In the genomic region with DNA sequence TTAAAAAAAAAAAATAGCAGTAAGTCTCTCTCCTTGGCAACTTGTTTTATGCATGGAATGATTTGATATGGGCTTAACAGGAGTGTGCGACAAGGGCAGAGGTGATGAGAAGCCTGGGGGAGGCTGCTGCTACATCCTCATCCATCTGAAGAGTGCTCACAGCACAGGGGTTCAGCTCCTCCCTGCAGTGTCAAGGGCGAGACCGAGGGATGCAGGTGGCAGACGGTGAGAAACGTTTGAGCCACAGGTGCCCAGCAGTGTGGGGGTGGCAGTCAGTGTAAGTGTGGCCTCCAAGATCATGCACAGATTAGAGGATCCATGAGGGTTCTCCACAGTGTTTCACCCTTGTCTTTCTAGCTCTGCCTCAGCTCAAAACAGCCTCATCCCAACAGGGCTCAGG, we compare ENCODE assay signal across 11 cellular contexts.
"Had no signal": no experiment of that assay in that cellular context is flagged by ENCODE, and none has a peak within 500 bp of the region (broad histone marks: within the 10 kb centered on the region; RNA-seq: fewer than 3 reads in every experiment).

No MANE protein-coding gene starts in this region.

- H3K9me3 Mint-ChIP-seq: neural crest cell had no signal

- H3K27me3 Mint-ChIP-seq: stimulated activated memory B cell treated with anti-CD40 and anti-IgM and Interleukin-4, amounts not matched to agents 10 μg/mL and 1 μg/mL and 100 μg/mL, for 72 hours had no signal

- H3K27ac Mint-ChIP-seq: endodermal cell; immature natural killer cell; stimulated activated memory B cell treated with anti-CD40 and anti-IgM and Interleukin-4, amounts not matched to agents 10 μg/mL and 1 μg/mL and 100 μg/mL, for 72 hours had no signal

- DNase-seq: activated CD4-positive, CD25-positive, alpha-beta regulatory T cell treated with anti-CD3 and anti-CD28 coated beads, Interleukin-2, amount 50 U/mL, for 72 hours; activated naive CD4-positive, alpha-beta T cell; activated T-cell treated with anti-CD3 and anti-CD28 coated beads for 4 hours; endodermal cell; immature natural killer cell; pancreas; stimulated activated CD4-positive, alpha-beta T cell treated with anti-CD3 and anti-CD28 coated beads, Interleukin-2, amount 100 ng/mL, for 48 hours; T-helper 9 cell; uterus had no signal

- H3K4me3 Mint-ChIP-seq: endodermal cell; immature natural killer cell; neural crest cell; stimulated activated memory B cell treated with anti-CD40 and anti-IgM and Interleukin-4, amounts not matched to agents 10 μg/mL and 1 μg/mL and 100 μg/mL, for 72 hours had no signal

- ATAC-seq: pancreas; stimulated activated memory B cell treated with anti-CD40 and anti-IgM and Interleukin-4, amounts not matched to agents 10 μg/mL and 1 μg/mL and 100 μg/mL, for 72 hours had no signal

- H3K36me3 Mint-ChIP-seq: immature natural killer cell; stimulated activated memory B cell treated with anti-CD40 and anti-IgM and Interleukin-4, amounts not matched to agents 10 μg/mL and 1 μg/mL and 100 μg/mL, for 72 hours had no signal

- H3K4me1 Mint-ChIP-seq: endodermal cell; immature natural killer cell; stimulated activated memory B cell treated with anti-CD40 and anti-IgM and Interleukin-4, amounts not matched to agents 10 μg/mL and 1 μg/mL and 100 μg/mL, for 72 hours had no signal
